8 cellular contexts compared by ENCODE assay signal in genomic region chr22:19179472-19180048, GRCh38. TPM values are rescaled to one million over a fixed set of nuclear protein-coding genes. Genes with fewer than 3 reads are reported as not detected.
DNase-seq lines count a peak whose midpoint lies in the region; ATAC-seq and TF ChIP-seq lines count a peak whose summit lies in the region.

No MANE protein-coding gene starts in this region.

- H3K36me3 Mint-ChIP-seq in GM23338 (ENCODE audit: low read depth) (peaks cover 5% of the 10 kb centered on the region; the same call in 1 of the 3 replicates), T-cell (no peaks in the 10 kb centered on the region)
- H3K36me3 Mint-ChIP-seq in dendritic cell treated with granulocyte-macrophage colony-stimulating factor and Interleukin-4, amounts not matched to agents 40 ng/mL and 50 ng/mL, for 4 days (ENCODE audit: low read depth): peaks cover 22% of the 10 kb centered on the region

- no peaks in the 10 kb centered on the region for H3K9me3 ChIP-seq in DOHH2 (ENCODE audit: control insufficient read depth, insufficient read depth, low read length)

- POLR2A ChIA-PET in T-cell (lab: Charles Lee): no interaction called here

- peaks cover 3% of the 10 kb centered on the region; the same call in 1 of the 2 replicates for H4K20me1 ChIP-seq in DOHH2 (ENCODE audit: control insufficient read depth, insufficient read depth, low read depth, low read length)
- no peaks in the 10 kb centered on the region; the same call in 1 of the 2 replicates for H4K20me1 ChIP-seq in GM23338 (replicated peaks; ENCODE audit: insufficient read depth)

- H3K4me2 ChIP-seq in DOHH2 (ENCODE audit: low read length) (peak overlapping the region; percentile 92), GM23338 (peak overlapping the region; percentile 91)

- TF ChIP-seq CTCF in DOHH2 (IDR thresholded peaks at IDR 0.05; ENCODE audit: low read depth, low read length, poor library complexity, severe bottlenecking): peak; percentile 81
- TF ChIP-seq CTCF in GM23338 (conservative IDR thresholded peaks at IDR 0.05; ENCODE audit: low read depth in 2 of 2): peak; percentile 80 to 82

- H3K4me1 ChIP-seq in DOHH2 (ENCODE audit: control insufficient read depth, low read length) (peaks cover 45% of the 10 kb centered on the region), GM23338 (ENCODE audit: insufficient read depth) (peaks cover 25% of the 10 kb centered on the region)

- peak overlapping the region; percentile 85 for H3K4me3 ChIP-seq in DOHH2 (ENCODE audit: low read length)
- H3K4me3 ChIP-seq in GM23338: peak overlapping the region; percentile 62

- H3K4me1 Mint-ChIP-seq in GM23338: peaks cover 15% of the 10 kb centered on the region
- peaks cover 12 to 26% (median 19%) of the 10 kb centered on the region in 3 donors for H3K4me1 Mint-ChIP-seq in T-cell
- H3K4me1 Mint-ChIP-seq in dendritic cell treated with granulocyte-macrophage colony-stimulating factor and Interleukin-4, amounts not matched to agents 40 ng/mL and 50 ng/mL, for 4 days (ENCODE audit: low read depth): peaks cover 39% of the 10 kb centered on the region

- H3K27ac Mint-ChIP-seq in GM23338 (peak overlapping the region; percentile 88), T-cell (peak overlapping the region; percentile 76 to 84)
- H3K27ac Mint-ChIP-seq in dendritic cell treated with granulocyte-macrophage colony-stimulating factor and Interleukin-4, amounts not matched to agents 40 ng/mL and 50 ng/mL, for 4 days: peak overlapping the region; percentile 64

- intact Hi-C loops in dendritic cell treated with granulocyte-macrophage colony-stimulating factor and Interleukin-4, amounts not matched to agents 40 ng/mL and 50 ng/mL, for 4 days (cut with micrococcal nuclease): loop anchor here (1.0 to 2.0 kb wide), 5 partner anchors 35 to 299 kb away; partner anchors contain the start of genes CDC45, CLTCL1, DGCR2 and ESS2

- DNase-seq in GM23338 (ENCODE audit: low spot score) (peak; percentile 89), NCI-H1105 (lab: John Stamatoyannopoulos, UW) (peak; percentile 37), T-cell (peak in 13 of 34 experiments; percentile 12 to 39 (median 25)), GOT3 (lab: John Stamatoyannopoulos, UW) (no peak)
- peak; percentile 48 for DNase-seq in stimulated activated CD4-positive, alpha-beta T cell treated with anti-CD3 and anti-CD28 coated beads, Interleukin-4, amount 100 ng/mL, for 24 hours

- H2AFZ ChIP-seq in GM23338: peak overlapping the region; percentile 92

- H3K9me3 Mint-ChIP-seq in GM23338 (no peaks in the 10 kb centered on the region), T-cell (no peaks in the 10 kb centered on the region)
- no peaks in the 10 kb centered on the region for H3K9me3 Mint-ChIP-seq in dendritic cell treated with granulocyte-macrophage colony-stimulating factor and Interleukin-4, amounts not matched to agents 40 ng/mL and 50 ng/mL, for 4 days

- H3K79me2 ChIP-seq in DOHH2 (ENCODE audit: control insufficient read depth, low read length) (peaks cover 38% of the 10 kb centered on the region), GM23338 (replicated peaks; ENCODE audit: insufficient read depth) (peaks cover 12% of the 10 kb centered on the region; the same call in 1 of the 2 replicates)

- peak overlapping the region; percentile 83 for H3K4me3 Mint-ChIP-seq in GM23338
- H3K4me3 Mint-ChIP-seq in T-cell: peak overlapping the region; percentile 81 to 86 (median 81)
- peak overlapping the region; percentile 76 for H3K4me3 Mint-ChIP-seq in dendritic cell treated with granulocyte-macrophage colony-stimulating factor and Interleukin-4, amounts not matched to agents 40 ng/mL and 50 ng/mL, for 4 days

- H3K27ac ChIP-seq in DOHH2 (ENCODE audit: low read depth, low read length) (peak overlapping the region; percentile 61), GM23338 (ENCODE audit: low read depth) (peak overlapping the region; percentile 74; the same call in 1 of the 2 replicates), layer of hippocampus (ENCODE audit: low read depth, low read length) (peak overlapping the region; percentile 71)

- H3K9me2 ChIP-seq in DOHH2 (replicated peaks; ENCODE audit: control insufficient read depth, low read length): no peaks in the 10 kb centered on the region
- no peaks in the 10 kb centered on the region for H3K9me2 ChIP-seq in GM23338 (ENCODE audit: insufficient read depth)

- H3K36me3 ChIP-seq in DOHH2 (ENCODE audit: control insufficient read depth, low read length): peaks cover 31% of the 10 kb centered on the region
- no peaks in the 10 kb centered on the region for H3K36me3 ChIP-seq in GM23338 (ENCODE audit: insufficient read depth)

- ATAC-seq in GM23338: peak; percentile 69
- peak; percentile 25 to 30 (median 28) for ATAC-seq in T-cell (replicated peaks in 1 of 4)

- CTCF ChIA-PET in T-cell (lab: Charles Lee): interaction anchor here in 1 of 2 donors (1.6 kb wide), 1 partner anchor 35 kb away, joined by 4 read pairs; the partner anchor contains the start of gene ESS2

- H3K27me3 Mint-ChIP-seq in GM23338 (ENCODE audit: insufficient read depth, low read depth, poor library complexity): peaks cover 21% of the 10 kb centered on the region
- no peaks in the 10 kb centered on the region for H3K27me3 Mint-ChIP-seq in T-cell
- no peaks in the 10 kb centered on the region for H3K27me3 Mint-ChIP-seq in dendritic cell treated with granulocyte-macrophage colony-stimulating factor and Interleukin-4, amounts not matched to agents 40 ng/mL and 50 ng/mL, for 4 days

- H3F3A ChIP-seq in DOHH2 (ENCODE audit: control insufficient read depth, insufficient read depth) (no peaks in the 10 kb centered on the region), GM23338 (replicated peaks; ENCODE audit: low read depth) (peaks cover 17% of the 10 kb centered on the region; the same call in 1 of the 2 replicates)

- no peaks in the 10 kb centered on the region; the same call in 1 of the 2 replicates for H3K27me3 ChIP-seq in DOHH2 (ENCODE audit: control insufficient read depth, low read length)
- H3K27me3 ChIP-seq in GM23338 (ENCODE audit: insufficient read depth): no peaks in the 10 kb centered on the region
- no peaks in the 10 kb centered on the region for H3K27me3 ChIP-seq in layer of hippocampus (ENCODE audit: control insufficient read depth, insufficient read depth, low read length)

TF ChIP-seq in GM23338, 12 proteins besides CTCF, POLR2A, EP300 and RAD21 (continues in another document):
- no peak for TF ChIP-seq NANOG (IDR thresholded peaks at IDR 0.05; ENCODE audit: borderline replicate concordance)
- TF ChIP-seq, protein P1, sequence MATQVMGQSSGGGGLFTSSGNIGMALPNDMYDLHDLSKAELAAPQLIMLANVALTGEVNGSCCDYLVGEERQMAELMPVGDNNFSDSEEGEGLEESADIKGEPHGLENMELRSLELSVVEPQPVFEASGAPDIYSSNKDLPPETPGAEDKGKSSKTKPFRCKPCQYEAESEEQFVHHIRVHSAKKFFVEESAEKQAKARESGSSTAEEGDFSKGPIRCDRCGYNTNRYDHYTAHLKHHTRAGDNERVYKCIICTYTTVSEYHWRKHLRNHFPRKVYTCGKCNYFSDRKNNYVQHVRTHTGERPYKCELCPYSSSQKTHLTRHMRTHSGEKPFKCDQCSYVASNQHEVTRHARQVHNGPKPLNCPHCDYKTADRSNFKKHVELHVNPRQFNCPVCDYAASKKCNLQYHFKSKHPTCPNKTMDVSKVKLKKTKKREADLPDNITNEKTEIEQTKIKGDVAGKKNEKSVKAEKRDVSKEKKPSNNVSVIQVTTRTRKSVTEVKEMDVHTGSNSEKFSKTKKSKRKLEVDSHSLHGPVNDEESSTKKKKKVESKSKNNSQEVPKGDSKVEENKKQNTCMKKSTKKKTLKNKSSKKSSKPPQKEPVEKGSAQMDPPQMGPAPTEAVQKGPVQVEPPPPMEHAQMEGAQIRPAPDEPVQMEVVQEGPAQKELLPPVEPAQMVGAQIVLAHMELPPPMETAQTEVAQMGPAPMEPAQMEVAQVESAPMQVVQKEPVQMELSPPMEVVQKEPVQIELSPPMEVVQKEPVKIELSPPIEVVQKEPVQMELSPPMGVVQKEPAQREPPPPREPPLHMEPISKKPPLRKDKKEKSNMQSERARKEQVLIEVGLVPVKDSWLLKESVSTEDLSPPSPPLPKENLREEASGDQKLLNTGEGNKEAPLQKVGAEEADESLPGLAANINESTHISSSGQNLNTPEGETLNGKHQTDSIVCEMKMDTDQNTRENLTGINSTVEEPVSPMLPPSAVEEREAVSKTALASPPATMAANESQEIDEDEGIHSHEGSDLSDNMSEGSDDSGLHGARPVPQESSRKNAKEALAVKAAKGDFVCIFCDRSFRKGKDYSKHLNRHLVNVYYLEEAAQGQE (IDR thresholded peaks at IDR 0.05; ENCODE audit: unreplicated experiment): no peak
- TF ChIP-seq ZNF331 (CRISPR knock-in tag; IDR thresholded peaks at IDR 0.05; ENCODE audit: low read depth): no peak
- no peak for TF ChIP-seq POLR2AphosphoS5 (IDR thresholded peaks at IDR 0.05; ENCODE audit: low read depth)
- TF ChIP-seq STAT1 (IDR thresholded peaks at IDR 0.05; ENCODE audit: unreplicated experiment): no peak
- TF ChIP-seq EZH2 (IDR thresholded peaks at IDR 0.05; ENCODE audit: low read depth, unreplicated experiment): no peak
- no peak for TF ChIP-seq JUNB (IDR thresholded peaks at IDR 0.05; ENCODE audit: unreplicated experiment)
- no peak for TF ChIP-seq EZH2phosphoT487 (IDR thresholded peaks at IDR 0.05; ENCODE audit: unreplicated experiment)

RNA-seq across cellular contexts. Expression of gene SLC25A1, which starts 1.0 kb away (rescaled TPM):
- total RNA-seq in GM23338 (2014; rRNA removed; shearing (Covaris generic)): 210 and 242 TPM in 2 replicates
- 141 and 145 TPM in 2 replicates for polyA plus RNA-seq in GM23338 (2016; fragmentation: Nextera tagmentation; extraction: Ambion mirVana)
- total RNA-seq in T-cell: 10 to 100 TPM; 24.1 to 52.9 (median 45.7) TPM

RNA-seq across cellular contexts. Expression of gene GSC2, which starts 29.5 kb away (rescaled TPM):
- total RNA-seq in GM23338 (2014; rRNA removed; shearing (Covaris generic)): not detected in 2 replicates
- polyA plus RNA-seq in GM23338 (2016; fragmentation: Nextera tagmentation; extraction: Ambion mirVana): not detected in 2 replicates
- total RNA-seq in T-cell: not detected

RNA-seq across cellular contexts. Expression of gene ESS2, which starts 35.1 kb away (rescaled TPM):
- 18.4 and 21.6 TPM in 2 replicates for total RNA-seq in GM23338 (2014; rRNA removed; shearing (Covaris generic))
- 12.3 and 15.2 TPM in 2 replicates for polyA plus RNA-seq in GM23338 (2016; fragmentation: Nextera tagmentation; extraction: Ambion mirVana)
- 10 to 100 TPM; 20.9 to 40.4 (median 22.9) TPM for total RNA-seq in T-cell

RNA-seq across cellular contexts. Expression of gene TSSK2, which starts 48.5 kb away (rescaled TPM):
- total RNA-seq in GM23338 (2014; rRNA removed; shearing (Covaris generic)): not detected in 2 replicates
- not detected in 2 replicates for polyA plus RNA-seq in GM23338 (2016; fragmentation: Nextera tagmentation; extraction: Ambion mirVana)
- total RNA-seq in T-cell: under 1 TPM in 1 of 5 donors, not detected in 4; 0.37 TPM

RNA-seq across cellular contexts. Expression of gene DGCR2, which starts 57.3 kb away (rescaled TPM):
- total RNA-seq in GM23338 (2014; rRNA removed; shearing (Covaris generic)): 59.3 and 83.0 TPM in 2 replicates
- 18.5 and 21.0 TPM in 2 replicates for polyA plus RNA-seq in GM23338 (2016; fragmentation: Nextera tagmentation; extraction: Ambion mirVana)
- total RNA-seq in T-cell: 10 to 100 TPM; 50.9 to 79.2 (median 71.5) TPM
